In genomic region chr2:127196998-127197397, GRCh38 we compare ENCODE assay signal across 10 cellular contexts. TPM values are rescaled to one million over a fixed set of nuclear protein-coding genes. Genes with fewer than 3 reads are reported as not detected.
DNase-seq lines count a peak whose midpoint lies in the region; ATAC-seq, FAIRE-seq and TF ChIP-seq lines count a peak whose summit lies in the region.
"Had no signal": no experiment of that assay in that cellular context is flagged by ENCODE, and none has a peak within 500 bp of the region (broad histone marks: within the 10 kb centered on the region; RNA-seq: fewer than 3 reads in every experiment).

No MANE protein-coding gene starts in this region.

- no peak for TF ChIP-seq EP300 in gastroesophageal sphincter (IDR thresholded peaks at IDR 0.05)

- H3K27ac ChIP-seq in endothelial cell of umbilical vein (ENCODE audit: insufficient read depth, low read depth, low read length) (no peak overlapping the region), gastroesophageal sphincter (no peak overlapping the region)

- ATAC-seq in stimulated activated naive CD8-positive, alpha-beta T cell treated with anti-CD3 and anti-CD28 coated beads, Interleukin-15, amount 100 ng/mL, for 72 hours: no peak
- ATAC-seq in gastroesophageal sphincter: no peak
- ATAC-seq in HG03457 (IDR thresholded peaks at IDR 0.05; ENCODE audit: unreplicated experiment): no peak

- H3K9me3 ChIP-seq in BE2C (no peaks in the 10 kb centered on the region), endothelial cell of umbilical vein (replicated peaks; ENCODE audit: control insufficient read depth, insufficient read depth, low read length) (no peaks in the 10 kb centered on the region), gastroesophageal sphincter (no peaks in the 10 kb centered on the region)

- no peaks in the 10 kb centered on the region for H3K27me3 Mint-ChIP-seq in stimulated activated naive CD8-positive, alpha-beta T cell treated with anti-CD3 and anti-CD28 coated beads, Interleukin-15, amount 100 ng/mL, for 72 hours

- dilution Hi-C loops in endothelial cell of umbilical vein (cut with MboI; ENCODE audit: extremely low pct_ligation_motif_present, low sequenced_read_pairs): no loop called here

- H3K9ac ChIP-seq in endothelial cell of umbilical vein (replicated peaks; ENCODE audit: extremely low read depth, insufficient read depth, low read length): no peak overlapping the region

- no peaks in the 10 kb centered on the region for H3K27me3 ChIP-seq in BE2C
- peaks cover 2 to 4% of the 10 kb centered on the region in 2 experiments for H3K27me3 ChIP-seq in endothelial cell of umbilical vein (ENCODE audit: control insufficient read depth in 2 of 2, insufficient read depth in 2 of 2, low read length in 2 of 2)
- no peaks in the 10 kb centered on the region for H3K27me3 ChIP-seq in gastroesophageal sphincter

- DNase-seq in BE2C (no peak), NCI-H82 treated with DMSO at 0.1 percent for 48 hours (lab: John Stamatoyannopoulos, UW; ENCODE audit: unreplicated experiment) (peak; percentile 22), endothelial cell of umbilical vein (ENCODE audit: low read depth, low spot score) (no peak), inferior parietal cortex (ENCODE audit: extremely low spot score) (no peak)
- DNase-seq in stimulated activated naive CD8-positive, alpha-beta T cell treated with anti-CD3 and anti-CD28 coated beads, Interleukin-15, amount 100 ng/mL, for 72 hours: no peak
- DNase-seq: NCI-H187 treated with DMSO at 0.1 percent for 48 hours had no signal

- no peaks in the 10 kb centered on the region for H3K4me1 ChIP-seq in BE2C
- no peaks in the 10 kb centered on the region for H3K4me1 ChIP-seq in endothelial cell of umbilical vein (ENCODE audit: control insufficient read depth, extremely low read depth, insufficient read depth, low read length)
- H3K4me1 ChIP-seq in gastroesophageal sphincter: peaks cover 0 to 16% (median 5%) of the 10 kb centered on the region in 3 donors

- no peak overlapping the region for H3K27ac Mint-ChIP-seq in stimulated activated naive CD8-positive, alpha-beta T cell treated with anti-CD3 and anti-CD28 coated beads, Interleukin-15, amount 100 ng/mL, for 72 hours

- no TSS peak for BruUV-seq in endothelial cell of umbilical vein (replicated peaks; lab: Mats Ljungman, UMichigan)

- peak; percentile 31 for FAIRE-seq in endothelial cell of umbilical vein (lab: Jason Lieb, UNC)

- no peak overlapping the region for H3K4me2 ChIP-seq in endothelial cell of umbilical vein (ENCODE audit: insufficient read depth, low read length)

- H3K36me3 ChIP-seq in BE2C (no peaks in the 10 kb centered on the region), endothelial cell of umbilical vein (ENCODE audit: control insufficient read depth in 2 of 2, extremely low read depth in 1 of 2, insufficient read depth in 2 of 2, low read length in 2 of 2) (no peaks in the 10 kb centered on the region), gastroesophageal sphincter (no peaks in the 10 kb centered on the region)

- POLR2A ChIA-PET in endothelial cell of umbilical vein (lab: Charles Lee): no interaction called here

- H3K4me3 ChIP-seq in BE2C (ENCODE audit: low read depth, low read length): peak overlapping the region; percentile 46; the same call in 1 of the 2 replicates
- H3K4me3 ChIP-seq in GM12875 (ENCODE audit: low read depth, low read length): no peak overlapping the region
- H3K4me3 ChIP-seq in endothelial cell of umbilical vein (replicated peaks in 1 of 3; ENCODE audit: insufficient read depth in 1 of 3, low read depth in 1 of 3, low read length in 3 of 3): no peak overlapping the region
- H3K4me3 ChIP-seq in gastroesophageal sphincter: no peak overlapping the region

- no peaks in the 10 kb centered on the region for H4K20me1 ChIP-seq in endothelial cell of umbilical vein (replicated peaks; ENCODE audit: control insufficient read depth, extremely low read depth, insufficient read depth, low read length)

- WGBS in gastroesophageal sphincter (ENCODE audit: low coverage in 1 of 2), 2 donors: 86 to 93% methylated on average over 4 of the region's 4 CpGs

- CTCF ChIA-PET in endothelial cell of umbilical vein (lab: Charles Lee): interaction anchor here (0.6 to 1.6 kb wide), 14 partner anchors 13 to 453 kb away, joined by 3 to 30 read pairs (median 4); partner anchors contain the start of genes BIN1 and ERCC3

- TF ChIP-seq POLR2A in endothelial cell of umbilical vein (IDR thresholded peaks at IDR 0.05; ENCODE audit: low read depth, low read length) (no peak), gastroesophageal sphincter (IDR thresholded peaks at IDR 0.05) (no peak)

- no peak overlapping the region for H3K4me3 Mint-ChIP-seq in stimulated activated naive CD8-positive, alpha-beta T cell treated with anti-CD3 and anti-CD28 coated beads, Interleukin-15, amount 100 ng/mL, for 72 hours

- peak; percentile 60 for TF ChIP-seq CTCF in BE2C (IDR thresholded peaks at IDR 0.05; ENCODE audit: low read depth, low read length)
- TF ChIP-seq CTCF in GM12875 (IDR thresholded peaks at IDR 0.05; ENCODE audit: borderline replicate concordance, insufficient read depth, low read depth, low read length): peak; percentile 76
- peak; percentile 15 to 25 for TF ChIP-seq CTCF in endothelial cell of umbilical vein (IDR thresholded peaks at IDR 0.05; ENCODE audit: extremely low read depth in 1 of 2, insufficient read depth in 1 of 2, low read depth in 1 of 2, low read length in 2 of 2)
- TF ChIP-seq CTCF in gastroesophageal sphincter (IDR thresholded peaks at IDR 0.05): no peak

- intact Hi-C loops in endothelial cell of umbilical vein (cut with micrococcal nuclease): loop anchor here (1.0 kb wide), 1 partner anchor 282 kb away; no protein-coding TSS in a partner anchor

- no peak overlapping the region for H2AFZ ChIP-seq in endothelial cell of umbilical vein (ENCODE audit: low read depth, low read length)

- no peaks in the 10 kb centered on the region for H3K9me3 Mint-ChIP-seq in stimulated activated naive CD8-positive, alpha-beta T cell treated with anti-CD3 and anti-CD28 coated beads, Interleukin-15, amount 100 ng/mL, for 72 hours

- no peaks in the 10 kb centered on the region for H3K9me1 ChIP-seq in endothelial cell of umbilical vein (replicated peaks; ENCODE audit: control insufficient read depth, extremely low read depth, insufficient read depth, low read length)

- H3K4me1 Mint-ChIP-seq in stimulated activated naive CD8-positive, alpha-beta T cell treated with anti-CD3 and anti-CD28 coated beads, Interleukin-15, amount 100 ng/mL, for 72 hours: peaks cover 19% of the 10 kb centered on the region

- H3K79me2 ChIP-seq in endothelial cell of umbilical vein (ENCODE audit: control insufficient read depth, insufficient read depth, low read length): no peaks in the 10 kb centered on the region

TF ChIP-seq in endothelial cell of umbilical vein, 7 proteins besides CTCF, POLR2A, EP300 and RAD21:
- TF ChIP-seq GATA2 (IDR thresholded peaks at IDR 0.05; ENCODE audit: insufficient read depth, insufficient read length, low read depth, low read length) (no peak), FOS (IDR thresholded peaks at IDR 0.05; ENCODE audit: borderline replicate concordance, insufficient read depth, low read length) (no peak), MYC (IDR thresholded peaks at IDR 0.05; ENCODE audit: low read depth, low read length) (no peak), POLR2AphosphoS5 (IDR thresholded peaks at IDR 0.05; ENCODE audit: insufficient read depth, low read depth, low read length) (no peak), JUN (IDR thresholded peaks at IDR 0.05; ENCODE audit: borderline replicate concordance, insufficient read depth, insufficient read length, low read depth) (no peak), EZH2 (IDR thresholded peaks at IDR 0.05; ENCODE audit: borderline replicate concordance, low read depth, low read length, severe bottlenecking) (no peak)
- TF ChIP-seq, protein P1, sequence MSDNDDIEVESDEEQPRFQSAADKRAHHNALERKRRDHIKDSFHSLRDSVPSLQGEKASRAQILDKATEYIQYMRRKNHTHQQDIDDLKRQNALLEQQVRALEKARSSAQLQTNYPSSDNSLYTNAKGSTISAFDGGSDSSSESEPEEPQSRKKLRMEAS (IDR thresholded peaks at IDR 0.05; ENCODE audit: insufficient read depth, insufficient read length): no peak

RNA-seq across cellular contexts. Expression of gene CYP27C1, which starts 23.1 kb away (rescaled TPM):
- polyA plus RNA-seq in BE2C (2012; ENCODE audit: insufficient read depth, insufficient read length, low read depth): not detected
- not detected in 2 replicates for total RNA-seq in endothelial cell of umbilical vein
- polyA plus RNA-seq in endothelial cell of umbilical vein: not detected in 2 replicates
- polyA plus RNA-seq in endothelial cell of umbilical vein (2011; cell fraction: cytosol; rRNA removed): not detected in 2 replicates
- polyA plus RNA-seq in endothelial cell of umbilical vein (2011; cell fraction: nucleus; rRNA removed): not detected in 2 replicates
- 0.90 and 1.5 TPM in 2 replicates for polyA plus RNA-seq in endothelial cell of umbilical vein (2012)
- not detected in 2 replicates for polyA minus RNA-seq in endothelial cell of umbilical vein
- polyA minus RNA-seq in endothelial cell of umbilical vein (2011; cell fraction: cytosol; rRNA and poly(A)+ RNA removed): not detected
- not detected in 2 replicates for polyA minus RNA-seq in endothelial cell of umbilical vein (2011; cell fraction: nucleus; rRNA and poly(A)+ RNA removed)
- total RNA-seq in gastroesophageal sphincter: under 1 TPM; 0.12 to 0.52 (median 0.28) TPM
- total RNA-seq: mononuclear cell had no signal

Comparison
In these comparisons a context has a peak if more than half of its experiments do, and no peak if none do; other contexts are left out.
1. CTCF ChIP-seq: peak in BE2C (single experiment), GM12875 (single experiment) and endothelial cell of umbilical vein (2 of 2); none in gastroesophageal sphincter (0 of 4).